7 cellular contexts compared by ENCODE assay signal in genomic region chr17:20010099-20010863, GRCh38. TPM values are rescaled to one million over a fixed set of nuclear protein-coding genes. Genes with fewer than 3 reads are reported as not detected.
DNase-seq lines count a peak whose midpoint lies in the region; ATAC-seq and TF ChIP-seq lines count a peak whose summit lies in the region.

No MANE protein-coding gene starts in this region.

- H3K9me3 ChIP-seq in Loucy (ENCODE audit: insufficient read depth, low read depth, low read length) = no peaks in the 10 kb centered on the region
- H3K9me3 ChIP-seq in suprapubic skin = no peaks in the 10 kb centered on the region

- peak overlapping the region; percentile 94 for H3K4me2 ChIP-seq in Loucy (ENCODE audit: low read depth, low read length, poor library complexity, severe bottlenecking)

- H3K4me3 ChIP-seq in Loucy (ENCODE audit: low read length, poor library complexity, severe bottlenecking) (peak overlapping the region; percentile 79), lower leg skin (ENCODE audit: low read depth, poor library complexity, severe bottlenecking) (peak overlapping the region; percentile 43), suprapubic skin (peak overlapping the region; percentile 78)

- peak overlapping the region; percentile 68 for H3K27ac ChIP-seq in suprapubic skin

- TF ChIP-seq POLR2A in lower leg skin (IDR thresholded peaks at IDR 0.05) (no peak), suprapubic skin (IDR thresholded peaks at IDR 0.05) (no peak)

- H4K20me1 ChIP-seq in Loucy (ENCODE audit: insufficient read depth, low read length, poor library complexity, severe bottlenecking) = no peaks in the 10 kb centered on the region

- peaks cover 4% of the 10 kb centered on the region for H3K27me3 ChIP-seq in Loucy (ENCODE audit: insufficient read depth, low read length, poor library complexity, severe bottlenecking)
- H3K27me3 ChIP-seq in suprapubic skin = peaks cover 4% of the 10 kb centered on the region

- in situ Hi-C loops in SK-MEL-5 (cut with HindIII; ENCODE audit: low pct_unique_long_range_greater_than_20kb, low sequenced_read_pairs) = no loop called here

- H3K9me2 ChIP-seq in Loucy (replicated peaks; ENCODE audit: low read depth, low read length) = no peaks in the 10 kb centered on the region

- WGBS in lower leg skin, 2 donors = 20 to 22% methylated on average over 11 of the region's 11 CpGs
- WGBS in suprapubic skin = 24% methylated on average over 11 of the region's 11 CpGs

- no peak for TF ChIP-seq EP300 in suprapubic skin (IDR thresholded peaks at IDR 0.05)

- TF ChIP-seq CTCF in Loucy (conservative IDR thresholded peaks at IDR 0.05; ENCODE audit: low read length) (peak; percentile 49), lower leg skin (IDR thresholded peaks at IDR 0.05) (no peak), suprapubic skin (IDR thresholded peaks at IDR 0.05) (no peak)

- peak overlapping the region; percentile 99 for H2AFZ ChIP-seq in Loucy (ENCODE audit: low read length)

- ATAC-seq in GM21447 (IDR thresholded peaks at IDR 0.05; ENCODE audit: unreplicated experiment) = no peak

- H3F3A ChIP-seq in Loucy (ENCODE audit: low read depth) = no peaks in the 10 kb centered on the region

- DNase-seq in ELR (ENCODE audit: low read depth) = peak; percentile 71
- DNase-seq in SK-MEL-5 (ENCODE audit: low read depth, low spot score) = peak; percentile 71
- DNase-seq in effector CD8-positive, alpha-beta T cell (lab: John Stamatoyannopoulos, UW) = peak; percentile 3
- DNase-seq in lower leg skin (ENCODE audit: low spot score in 2 of 2) = no peak
- no peak for DNase-seq in suprapubic skin (ENCODE audit: low spot score in 2 of 2)

- H3K79me2 ChIP-seq in Loucy (ENCODE audit: insufficient read depth, low read length) = no peaks in the 10 kb centered on the region

- no peaks in the 10 kb centered on the region for H3K36me3 ChIP-seq in Loucy (ENCODE audit: insufficient read depth, low read length)
- no peaks in the 10 kb centered on the region for H3K36me3 ChIP-seq in suprapubic skin

- H3K4me1 ChIP-seq in Loucy (ENCODE audit: insufficient read depth, low read length, poor library complexity, severe bottlenecking) (peaks cover 11% of the 10 kb centered on the region), suprapubic skin (peaks cover 16% of the 10 kb centered on the region)

- intact Hi-C loops in lower leg skin (cut with DNase I; ENCODE audit: low total_unique reads) = no loop called here

- H3K9ac ChIP-seq in Loucy (ENCODE audit: low read depth, low read length, poor library complexity, severe bottlenecking) = peak overlapping the region; percentile 72

RNA-seq across cellular contexts. Expression of gene SPECC1, which starts 1.1 kb away (rescaled TPM):
- total RNA-seq in SK-MEL-5 (2014; rRNA removed; shearing (Covaris generic)) = 9.6 and 12.5 TPM in 2 replicates
- 6.9 and 10.2 TPM in 2 replicates for polyA plus RNA-seq in SK-MEL-5 (2015; cell fraction: cytosol; rRNA removed)
- polyA plus RNA-seq in SK-MEL-5 (2015; cell fraction: nucleus; rRNA removed) = 4.5 and 4.9 TPM in 2 replicates
- 10 to 100 TPM in 3 of 4 donors, 1 to 10 TPM in 1; 9.8 to 24.2 (median 11.7) TPM for total RNA-seq in lower leg skin
- 10 to 100 TPM; 12.2 to 18.1 (median 16.4) TPM for total RNA-seq in suprapubic skin

RNA-seq across cellular contexts. Expression of gene AKAP10, which starts 32.7 kb away (rescaled TPM):
- 25.4 and 31.8 TPM in 2 replicates for total RNA-seq in SK-MEL-5 (2014; rRNA removed; shearing (Covaris generic))
- 16.1 and 19.4 TPM in 2 replicates for polyA plus RNA-seq in SK-MEL-5 (2015; cell fraction: cytosol; rRNA removed)
- polyA plus RNA-seq in SK-MEL-5 (2015; cell fraction: nucleus; rRNA removed) = 42.5 and 43.4 TPM in 2 replicates
- 10 to 100 TPM; 16.3 to 32.4 (median 23.5) TPM for total RNA-seq in lower leg skin
- 10 to 100 TPM; 16.9 to 26.7 (median 21.3) TPM for total RNA-seq in suprapubic skin

Comparison
In these comparisons a context has a peak if more than half of its experiments do, and no peak if none do; other contexts are left out.
1. DNase-seq: peak in ELR (single experiment), SK-MEL-5 (single experiment) and effector CD8-positive, alpha-beta T cell (single experiment); none in lower leg skin (0 of 2) and suprapubic skin (0 of 2).
2. Peak in every context shown above with its lines, with median percentiles within 50 percentile points of each other: H3K4me3 ChIP-seq.